8 cellular contexts compared by ENCODE assay signal in the genomic region with DNA sequence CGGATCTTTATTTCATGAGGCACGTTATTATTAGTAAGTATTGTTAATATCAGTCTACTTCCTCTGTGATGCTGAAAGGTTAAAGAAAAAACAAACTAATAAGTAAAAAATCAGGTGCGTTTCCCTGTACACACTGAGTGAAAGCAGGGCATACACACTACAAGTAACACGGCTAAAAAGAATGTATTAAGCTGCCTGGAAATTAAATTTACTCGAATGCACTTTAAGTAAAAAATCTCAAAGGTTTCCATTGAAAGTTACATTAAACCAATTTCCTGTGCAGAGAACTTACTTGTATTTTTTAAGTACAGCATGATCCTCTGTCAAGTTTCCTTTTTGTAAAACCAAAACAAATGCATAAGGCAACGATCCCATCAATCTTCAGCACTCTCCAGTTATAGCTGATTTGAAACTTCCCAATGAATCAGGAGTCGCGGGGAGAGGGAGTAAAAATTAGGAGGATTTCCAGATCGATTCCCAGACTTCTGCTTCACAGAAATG. TPM values are rescaled to one million over a fixed set of nuclear protein-coding genes. Genes with fewer than 3 reads are reported as not detected.
A peak's percentile ranks its signal among the peaks of the same experiment; 100 is the strongest.
DNase-seq lines count a peak whose midpoint lies in the region; ATAC-seq, FAIRE-seq and TF ChIP-seq lines count a peak whose summit lies in the region.

No MANE protein-coding gene starts in this region.

- H3K4me1 Mint-ChIP-seq in activated CD4-positive, alpha-beta T cell treated with anti-CD3 and anti-CD28 coated beads, Interleukin-2, amount 10 ng/mL, durations not matched to agents 7 days and 5 days, result peaks cover 40% of the 10 kb centered on the region
- peaks cover 37% of the 10 kb centered on the region for H3K4me1 Mint-ChIP-seq in activated CD8-positive, alpha-beta T cell treated with anti-CD3 and anti-CD28 coated beads, Interleukin-2, amount 10 ng/mL, durations not matched to agents 7 days and 5 days (ENCODE audit: low read depth)

- H3K4me3 Mint-ChIP-seq in activated CD4-positive, alpha-beta T cell treated with anti-CD3 and anti-CD28 coated beads, Interleukin-2, amount 10 ng/mL, durations not matched to agents 7 days and 5 days, result peak overlapping the region; percentile 99
- H3K4me3 Mint-ChIP-seq in activated CD8-positive, alpha-beta T cell treated with anti-CD3 and anti-CD28 coated beads, Interleukin-2, amount 10 ng/mL, durations not matched to agents 7 days and 5 days, result peak overlapping the region; percentile 87

- H3K27me3 ChIP-seq in testis, result no peaks in the 10 kb centered on the region

- TF ChIP-seq POLR2A in testis (IDR thresholded peaks at IDR 0.05), result no peak

- H3K9me3 Mint-ChIP-seq in activated CD4-positive, alpha-beta T cell treated with anti-CD3 and anti-CD28 coated beads, Interleukin-2, amount 10 ng/mL, durations not matched to agents 7 days and 5 days, result no peaks in the 10 kb centered on the region
- no peaks in the 10 kb centered on the region for H3K9me3 Mint-ChIP-seq in activated CD8-positive, alpha-beta T cell treated with anti-CD3 and anti-CD28 coated beads, Interleukin-2, amount 10 ng/mL, durations not matched to agents 7 days and 5 days (ENCODE audit: insufficient read depth)

- ATAC-seq in activated CD8-positive, alpha-beta T cell treated with anti-CD3 and anti-CD28 coated beads, Interleukin-2, amount 10 ng/mL, durations not matched to agents 7 days and 5 days, result no peak
- ATAC-seq in GM19035 (IDR thresholded peaks at IDR 0.05; ENCODE audit: unreplicated experiment), result no peak
- ATAC-seq in GM19467 (IDR thresholded peaks at IDR 0.05; ENCODE audit: unreplicated experiment), result no peak

- no peak for FAIRE-seq in kidney (lab: Jason Lieb, UNC)

- peak overlapping the region; percentile 53 to 86 for H3K4me3 ChIP-seq in kidney (ENCODE audit: low read length in 2 of 2)
- peak overlapping the region; percentile 71 to 86 for H3K4me3 ChIP-seq in testis

- TF ChIP-seq CTCF in kidney (IDR thresholded peaks at IDR 0.05; ENCODE audit: borderline replicate concordance, extremely low read depth, insufficient read depth) (no peak), testis (IDR thresholded peaks at IDR 0.05) (no peak)

- H3K9me3 ChIP-seq in kidney (ENCODE audit: control insufficient read depth in 1 of 2, low read length in 2 of 2), result no peaks in the 10 kb centered on the region
- no peaks in the 10 kb centered on the region for H3K9me3 ChIP-seq in testis

- H3K9ac ChIP-seq in kidney (ENCODE audit: low read length in 2 of 2), result peak overlapping the region; percentile 19 to 76

- 1% methylated on average over 9 of the region's 9 CpGs for WGBS in testis, 2 donors

- CTCF ChIA-PET in activated CD4-positive, alpha-beta T cell treated with anti-CD3 and anti-CD28 coated beads, Interleukin-2, amount 10 ng/mL, durations not matched to agents 7 days and 5 days (lab: Charles Lee), result interaction anchor here (0.6 to 3.4 kb wide), 24 partner anchors 12 to 218 kb away, joined by 3 to 37 read pairs (median 5); a partner anchor contains a TSS
- CTCF ChIA-PET in activated CD8-positive, alpha-beta T cell treated with anti-CD3 and anti-CD28 coated beads, Interleukin-2, amount 10 ng/mL, durations not matched to agents 7 days and 5 days (lab: Charles Lee), result interaction anchor here (1.0 to 3.9 kb wide), 30 partner anchors 15 to 302 kb away, joined by 3 to 84 read pairs (median 14); no protein-coding TSS in a partner anchor

- peak overlapping the region; percentile 96 for H3K27ac Mint-ChIP-seq in activated CD4-positive, alpha-beta T cell treated with anti-CD3 and anti-CD28 coated beads, Interleukin-2, amount 10 ng/mL, durations not matched to agents 7 days and 5 days
- peak overlapping the region; percentile 94 for H3K27ac Mint-ChIP-seq in activated CD8-positive, alpha-beta T cell treated with anti-CD3 and anti-CD28 coated beads, Interleukin-2, amount 10 ng/mL, durations not matched to agents 7 days and 5 days

- H3K4me1 ChIP-seq in kidney (ENCODE audit: control insufficient read depth in 1 of 2, insufficient read depth in 1 of 2, low read depth in 1 of 2, low read length in 2 of 2) (peaks cover 8 to 10% of the 10 kb centered on the region in 2 donors), testis (peaks cover 25% of the 10 kb centered on the region)

- intact Hi-C loops in kidney (cut with DNase I), result no loop called here
- intact Hi-C loops in testis (cut with DNase I; ENCODE audit: low total_unique reads), result loop anchor here (10.0 kb wide), 1 partner anchor 54 kb away; no protein-coding TSS in a partner anchor

- POLR2A ChIA-PET in activated CD4-positive, alpha-beta T cell treated with anti-CD3 and anti-CD28 coated beads, Interleukin-2, amount 10 ng/mL, durations not matched to agents 7 days and 5 days (lab: Charles Lee), result no interaction called here
- POLR2A ChIA-PET in activated CD8-positive, alpha-beta T cell treated with anti-CD3 and anti-CD28 coated beads, Interleukin-2, amount 10 ng/mL, durations not matched to agents 7 days and 5 days (lab: Charles Lee), result interaction anchor here (0.9 to 3.9 kb wide), 19 partner anchors 17 to 187 kb away, joined by 3 to 205 read pairs (median 6); no protein-coding TSS in a partner anchor

- H3K27ac ChIP-seq in kidney (ENCODE audit: low read depth in 2 of 2, low read length in 2 of 2), result peak overlapping the region; percentile 79 to 84
- H3K27ac ChIP-seq in testis, result peak overlapping the region; percentile 83 to 93

- H3K27me3 Mint-ChIP-seq in activated CD4-positive, alpha-beta T cell treated with anti-CD3 and anti-CD28 coated beads, Interleukin-2, amount 10 ng/mL, durations not matched to agents 7 days and 5 days, result no peaks in the 10 kb centered on the region
- H3K27me3 Mint-ChIP-seq in activated CD8-positive, alpha-beta T cell treated with anti-CD3 and anti-CD28 coated beads, Interleukin-2, amount 10 ng/mL, durations not matched to agents 7 days and 5 days (ENCODE audit: low read depth), result no peaks in the 10 kb centered on the region

- peaks cover 49% of the 10 kb centered on the region for H3K36me3 Mint-ChIP-seq in activated CD4-positive, alpha-beta T cell treated with anti-CD3 and anti-CD28 coated beads, Interleukin-2, amount 10 ng/mL, durations not matched to agents 7 days and 5 days (ENCODE audit: low read depth)
- H3K36me3 Mint-ChIP-seq in activated CD8-positive, alpha-beta T cell treated with anti-CD3 and anti-CD28 coated beads, Interleukin-2, amount 10 ng/mL, durations not matched to agents 7 days and 5 days (ENCODE audit: low read depth), result peaks cover 53% of the 10 kb centered on the region

- no peak for DNase-seq in activated CD4-positive, alpha-beta T cell treated with anti-CD3 and anti-CD28 coated beads, Interleukin-2, amount 10 ng/mL, durations not matched to agents 7 days and 5 days
- no peak for DNase-seq in activated CD4-positive, alpha-beta T cell treated with anti-CD3 and anti-CD28 coated beads for 4 hours
- DNase-seq in activated CD8-positive, alpha-beta T cell treated with anti-CD3 and anti-CD28 coated beads, Interleukin-2, amount 10 ng/mL, durations not matched to agents 7 days and 5 days, result no peak
- DNase-seq in kidney (no peak), testis (no peak), SHP77 treated with DMSO at 0.1 percent for 48 hours (lab: John Stamatoyannopoulos, UW) (no peak)

- H3K36me3 ChIP-seq in kidney (ENCODE audit: control insufficient read depth in 1 of 2, insufficient read depth in 2 of 2, low read length in 2 of 2) (no peaks in the 10 kb centered on the region), testis (ENCODE audit: low read depth, missing control alignments) (no peaks in the 10 kb centered on the region)

RNA-seq across cellular contexts. Expression of a gene that starts 0.6 kb away (rescaled TPM):
- 100 to 1,000 TPM; 113 to 119 TPM for total RNA-seq in activated CD4-positive, alpha-beta T cell treated with anti-CD3 and anti-CD28 coated beads, Interleukin-2, amount 10 ng/mL, durations not matched to agents 7 days and 5 days
- total RNA-seq in activated CD8-positive, alpha-beta T cell treated with anti-CD3 and anti-CD28 coated beads, Interleukin-2, amount 10 ng/mL, durations not matched to agents 7 days and 5 days, result 100 to 1,000 TPM; 140 TPM
- total RNA-seq in kidney (39.2 TPM), testis (10 to 100 TPM; 16.0 to 20.8 TPM)
- polyA plus RNA-seq in kidney (ENCODE audit: insufficient read depth, low read depth, low replicate concordance) (6.0 TPM), testis (ENCODE audit: insufficient read depth, low read depth, low replicate concordance) (6.3 TPM)

RNA-seq across cellular contexts. Expression of a gene that starts 48.1 kb away (rescaled TPM):
- total RNA-seq in activated CD4-positive, alpha-beta T cell treated with anti-CD3 and anti-CD28 coated beads, Interleukin-2, amount 10 ng/mL, durations not matched to agents 7 days and 5 days, result 10 to 100 TPM; 56.1 to 56.6 TPM
- 10 to 100 TPM; 38.2 to 38.4 TPM for total RNA-seq in activated CD8-positive, alpha-beta T cell treated with anti-CD3 and anti-CD28 coated beads, Interleukin-2, amount 10 ng/mL, durations not matched to agents 7 days and 5 days
- total RNA-seq in kidney (73.5 TPM), testis (10 to 100 TPM; 41.7 to 64.1 TPM)
- polyA plus RNA-seq in kidney (ENCODE audit: insufficient read depth, low read depth, low replicate concordance) (22.5 TPM), testis (ENCODE audit: insufficient read depth, low read depth, low replicate concordance) (30.2 TPM)
